Comparison of ENCODE assay signal across 20 cellular contexts in genomic region chr18:13239557-13239956, GRCh38. TPM values are rescaled to one million over a fixed set of nuclear protein-coding genes. Genes with fewer than 3 reads are reported as not detected.
A peak's percentile ranks its signal among the peaks of the same experiment; 100 is the strongest.
DNase-seq lines count a peak whose midpoint lies in the region; ATAC-seq and TF ChIP-seq lines count a peak whose summit lies in the region.
"Had no signal": no experiment of that assay in that cellular context is flagged by ENCODE, and none has a peak within 500 bp of the region (broad histone marks: within the 10 kb centered on the region; RNA-seq: fewer than 3 reads in every experiment).

No MANE protein-coding gene starts in this region.

- no peak for TF ChIP-seq CTCF in suprapubic skin (IDR thresholded peaks at IDR 0.05)
- no peak for TF ChIP-seq CTCF in gastroesophageal sphincter (IDR thresholded peaks at IDR 0.05)

- 92% methylated on average over 4 of the region's 8 CpGs for WGBS in suprapubic skin
- WGBS in gastroesophageal sphincter (ENCODE audit: low coverage in 1 of 2), 2 donors, result 67 to 97% methylated on average over 1 to 4 of the region's 8 CpGs

- H3K4me3 ChIP-seq in suprapubic skin (no peak overlapping the region), gastroesophageal sphincter (no peak overlapping the region)
- H3K4me3 ChIP-seq: dorsolateral prefrontal cortex, prostate gland had no signal

- TF ChIP-seq POLR2A in suprapubic skin (IDR thresholded peaks at IDR 0.05) (no peak), gastroesophageal sphincter (IDR thresholded peaks at IDR 0.05) (no peak)

- H3K27ac ChIP-seq in layer of hippocampus (ENCODE audit: low read depth, low read length) (peak overlapping the region; percentile 12), suprapubic skin (no peak overlapping the region), gastroesophageal sphincter (no peak overlapping the region)
- H3K27ac ChIP-seq: prostate gland had no signal

- H3K9me3 ChIP-seq in suprapubic skin (no peaks in the 10 kb centered on the region), gastroesophageal sphincter (no peaks in the 10 kb centered on the region)
- H3K9me3 ChIP-seq: prostate gland had no signal

- H3K27me3 ChIP-seq in layer of hippocampus (ENCODE audit: control insufficient read depth, insufficient read depth, low read length) (no peaks in the 10 kb centered on the region), suprapubic skin (no peaks in the 10 kb centered on the region), gastroesophageal sphincter (no peaks in the 10 kb centered on the region)
- H3K27me3 ChIP-seq: dorsolateral prefrontal cortex had no signal

- H3K4me1 ChIP-seq in suprapubic skin (peaks cover 19% of the 10 kb centered on the region), gastroesophageal sphincter (peaks cover 0 to 61% (median 29%) of the 10 kb centered on the region in 3 donors)
- H3K4me1 ChIP-seq: prostate gland had no signal

- peak; percentile 50 for DNase-seq in activated effector memory CD4-positive, alpha-beta T cell treated with anti-CD3 and anti-CD28 coated beads, Interleukin-2, amount 50 U/mL, for 16 hours
- DNase-seq in activated effector memory CD4-positive, alpha-beta T cell treated with Interleukin-2 at 50 U/mL for 16 hours, result no peak
- DNase-seq in NCI-H69 (lab: John Stamatoyannopoulos, UW), result peak; percentile 48
- DNase-seq in suprapubic skin (ENCODE audit: low spot score in 2 of 2), result peak; percentile 52 to 63
- no peak for DNase-seq in stimulated activated CD4-positive, alpha-beta T cell treated with anti-CD3 and anti-CD28 coated beads, Interleukin-12 subunit alpha, Interleukin-12 subunit beta, amount 100 ng/mL, for 4 hours
- no peak for DNase-seq in SHP77 (lab: John Stamatoyannopoulos, UW)
- DNase-seq: activated naive CD4-positive, alpha-beta T cell; central memory CD4-positive, alpha-beta T cell; EL; erythroblast; foreskin melanocyte; kidney; NCI-H1105; NCI-H2081; SW 1271 had no signal

- TF ChIP-seq EP300 in suprapubic skin (IDR thresholded peaks at IDR 0.05) (no peak), gastroesophageal sphincter (IDR thresholded peaks at IDR 0.05) (no peak)

- H3K36me3 ChIP-seq in suprapubic skin (no peaks in the 10 kb centered on the region), gastroesophageal sphincter (peaks cover 0 to 5% of the 10 kb centered on the region in 2 donors)
- H3K36me3 ChIP-seq: prostate gland had no signal

- no peak for ATAC-seq in gastroesophageal sphincter

RNA-seq across cellular contexts. Expression of gene LDLRAD4, which starts 21.0 kb away (rescaled TPM):
- total RNA-seq in suprapubic skin (10 to 100 TPM; 10.1 to 31.6 (median 15.1) TPM), gastroesophageal sphincter (10 to 100 TPM; 28.1 to 85.9 (median 55.2) TPM)
- total RNA-seq: NCI-H460 had no signal

Comparison
In these comparisons a context has a peak if more than half of its experiments do, and no peak if none do; other contexts are left out.
1. DNase-seq: peak in activated effector memory CD4-positive, alpha-beta T cell treated with anti-CD3 and anti-CD28 coated beads, Interleukin-2, amount 50 U/mL, for 16 hours (single experiment), NCI-H69 (single experiment) and suprapubic skin (2 of 2); none in activated effector memory CD4-positive, alpha-beta T cell treated with Interleukin-2 at 50 U/mL for 16 hours (single experiment), stimulated activated CD4-positive, alpha-beta T cell treated with anti-CD3 and anti-CD28 coated beads, Interleukin-12 subunit alpha, Interleukin-12 subunit beta, amount 100 ng/mL, for 4 hours (single experiment) and SHP77 (0 of 2).